ENCODE assay signal across 2 cellular contexts in the genomic region with DNA sequence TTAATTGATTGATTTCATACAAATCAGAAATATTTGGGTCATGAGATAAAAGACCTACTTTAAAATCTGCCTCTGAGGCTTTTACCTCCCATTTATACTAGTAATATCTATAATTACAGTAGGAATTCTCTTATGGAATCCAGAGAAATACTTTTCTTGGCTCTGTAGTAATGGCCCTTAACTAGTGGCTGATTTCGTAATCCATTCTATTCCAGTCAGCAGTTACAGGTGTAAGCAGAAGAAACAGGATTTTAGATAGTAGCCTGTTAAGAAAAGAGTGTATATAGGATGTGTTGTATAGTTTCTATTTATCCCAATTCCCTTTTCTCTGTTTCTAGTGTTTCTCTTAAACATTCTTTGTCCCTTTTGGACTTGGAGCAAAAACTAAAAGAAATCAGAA.
TF ChIP-seq lines count a peak whose summit lies in the region.

No MANE protein-coding gene starts in this region.

TF ChIP-seq in HepG2, 621 proteins besides CTCF, POLR2A, EP300 and RAD21:
- 0 out of 2 replicates have a peak, but pooled peaks have one; percentile 18 for TF ChIP-seq CEBPG (CRISPR knock-in tag; IDR thresholded peaks at IDR 0.05)
- no peak for TF ChIP-seq ZNF567 (CRISPR knock-in tag; IDR thresholded peaks at IDR 0.05; ENCODE audit: borderline replicate concordance)
- peak; percentile 82 for TF ChIP-seq CEBPB (IDR thresholded peaks at IDR 0.05; ENCODE audit: borderline replicate concordance, low read depth, low read length)

TF ChIP-seq in K562, 482 proteins besides CTCF, POLR2A, EP300 and RAD21:
- TF ChIP-seq SMARCA5 (IDR thresholded peaks at IDR 0.05) (no peak), MTF1 (CRISPR knock-in tag; IDR thresholded peaks at IDR 0.05; ENCODE audit: borderline replicate concordance) (no peak), CEBPG (CRISPR knock-in tag; IDR thresholded peaks at IDR 0.05) (no peak), CEBPG (tag; conservative IDR thresholded peaks at IDR 0.05 in 1 of 2, IDR thresholded peaks at IDR 0.05 in 1 of 2) (0 out of 4 replicates have a peak, but pooled peaks have one; percentile 16 to 34), CBFB (CRISPR knock-in tag; IDR thresholded peaks at IDR 0.05) (no peak), ZNF232 (CRISPR knock-in tag; IDR thresholded peaks at IDR 0.05) (no peak), CEBPB (tag; IDR thresholded peaks at IDR 0.05) (peak; percentile 72), ZNF445 (CRISPR knock-in tag; IDR thresholded peaks at IDR 0.05; ENCODE audit: low read depth) (no peak), PHB2 (IDR thresholded peaks at IDR 0.05; ENCODE audit: low read depth) (no peak)
- TF ChIP-seq, protein P1, sequence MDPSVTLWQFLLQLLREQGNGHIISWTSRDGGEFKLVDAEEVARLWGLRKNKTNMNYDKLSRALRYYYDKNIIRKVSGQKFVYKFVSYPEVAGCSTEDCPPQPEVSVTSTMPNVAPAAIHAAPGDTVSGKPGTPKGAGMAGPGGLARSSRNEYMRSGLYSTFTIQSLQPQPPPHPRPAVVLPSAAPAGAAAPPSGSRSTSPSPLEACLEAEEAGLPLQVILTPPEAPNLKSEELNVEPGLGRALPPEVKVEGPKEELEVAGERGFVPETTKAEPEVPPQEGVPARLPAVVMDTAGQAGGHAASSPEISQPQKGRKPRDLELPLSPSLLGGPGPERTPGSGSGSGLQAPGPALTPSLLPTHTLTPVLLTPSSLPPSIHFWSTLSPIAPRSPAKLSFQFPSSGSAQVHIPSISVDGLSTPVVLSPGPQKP (CRISPR knock-in tag; IDR thresholded peaks at IDR 0.05): no peak
